In genomic region chr6:35519313-35520015, GRCh38 we compare ENCODE assay signal across 24 cellular contexts. TPM values are rescaled to one million over a fixed set of nuclear protein-coding genes. Genes with fewer than 3 reads are reported as not detected.
DNase-seq lines count a peak whose midpoint lies in the region; TF ChIP-seq lines count a peak whose summit lies in the region.
"Had no signal": no experiment of that assay in that cellular context is flagged by ENCODE, and none has a peak within 500 bp of the region (broad histone marks: within the 10 kb centered on the region; RNA-seq: fewer than 3 reads in every experiment).

No MANE protein-coding gene starts in this region.

- no peak overlapping the region for H4K8ac ChIP-seq in neuronal stem cell (ENCODE audit: low read depth, low read length)

- no peak overlapping the region for H3K14ac ChIP-seq in neuronal stem cell (ENCODE audit: low read length)

- peak overlapping the region; percentile 86 for H2AK5ac ChIP-seq in neuronal stem cell (ENCODE audit: low read depth, low read length)

- H3K23ac ChIP-seq in neuronal stem cell (ENCODE audit: low read depth, low read length, poor library complexity) = no peak overlapping the region

- H3K79me1 ChIP-seq in neuronal stem cell (ENCODE audit: low read depth, low read length) = no peaks in the 10 kb centered on the region

- no peaks in the 10 kb centered on the region for H3K9me2 ChIP-seq in Karpas-422 (replicated peaks; ENCODE audit: insufficient read depth, low read length)

- H3K4me1 ChIP-seq in Karpas-422 (ENCODE audit: low read length) (peaks cover 7% of the 10 kb centered on the region; the same call in 1 of the 2 replicates), mammary epithelial cell (ENCODE audit: insufficient read depth, low read length) (peaks cover 9% of the 10 kb centered on the region), neuronal stem cell (ENCODE audit: control insufficient read depth in 2 of 2, insufficient read depth in 1 of 2, low read depth in 1 of 2, low read length in 2 of 2) (peaks cover 5% of the 10 kb centered on the region in 2 donors)

- H2BK120ac ChIP-seq in neuronal stem cell (ENCODE audit: low read depth, low read length) = no peak overlapping the region

- H3K27ac ChIP-seq in Karpas-422 (ENCODE audit: low read length) = no peak overlapping the region
- no peak overlapping the region for H3K27ac ChIP-seq in mammary epithelial cell (ENCODE audit: insufficient read depth, low read depth, low read length)
- no peak overlapping the region for H3K27ac ChIP-seq in neuronal stem cell (replicated peaks; ENCODE audit: low read length)
- no peak overlapping the region for H3K27ac ChIP-seq in dorsolateral prefrontal cortex
- H3K27ac ChIP-seq: KMS-11 had no signal

- CTCF ChIA-PET in mammary epithelial cell (lab: Charles Lee; ENCODE audit: low non-redundant PET) = no interaction called here

- H3K18ac ChIP-seq in neuronal stem cell (ENCODE audit: low read length) = peak overlapping the region; percentile 20

- BruUV-seq in mammary epithelial cell (replicated peaks; lab: Mats Ljungman, UMichigan) = no TSS peak

- H3K9ac ChIP-seq in Karpas-422 (ENCODE audit: low read length) (no peak overlapping the region), mammary epithelial cell (ENCODE audit: insufficient read depth, low read length) (no peak overlapping the region), neuronal stem cell (ENCODE audit: low read depth, low read length, poor library complexity) (no peak overlapping the region)
- H3K9ac ChIP-seq: KMS-11 had no signal

- no peak overlapping the region for H4K91ac ChIP-seq in neuronal stem cell (ENCODE audit: low read depth, low read length, poor library complexity)

- H3K36me3 ChIP-seq in Karpas-422 (ENCODE audit: insufficient read depth, low read length) (no peaks in the 10 kb centered on the region), mammary epithelial cell (ENCODE audit: insufficient read depth, low read length) (no peaks in the 10 kb centered on the region), neuronal stem cell (replicated peaks in 1 of 2; ENCODE audit: control insufficient read depth in 2 of 2, insufficient read depth in 2 of 2, low read length in 2 of 2) (no peaks in the 10 kb centered on the region)

- H3K4me2 ChIP-seq in Karpas-422 (ENCODE audit: low read depth, low read length, poor library complexity, severe bottlenecking) = no peak overlapping the region
- no peak overlapping the region for H3K4me2 ChIP-seq in mammary epithelial cell (ENCODE audit: insufficient read depth, low read depth, low read length)
- no peak overlapping the region for H3K4me2 ChIP-seq in neuronal stem cell (ENCODE audit: insufficient read depth, low read length, poor library complexity, severe bottlenecking)
- H3K4me2 ChIP-seq: KMS-11 had no signal

- H3K4me3 ChIP-seq in Karpas-422 (ENCODE audit: low read length) = no peak overlapping the region
- no peak overlapping the region for H3K4me3 ChIP-seq in mammary epithelial cell (replicated peaks in 1 of 3; ENCODE audit: insufficient read depth in 1 of 3, low read depth in 2 of 3, low read length in 3 of 3)
- H3K4me3 ChIP-seq in neuronal stem cell (ENCODE audit: low read length in 2 of 2) = no peak overlapping the region
- no peak overlapping the region for H3K4me3 ChIP-seq in dorsolateral prefrontal cortex

- no peak overlapping the region for H2BK5ac ChIP-seq in neuronal stem cell (ENCODE audit: low read length)

- intact Hi-C loops in mammary epithelial cell (cut with micrococcal nuclease) = loop anchor here (5.0 kb wide), 2 partner anchors 118 to 238 kb away; no protein-coding TSS in a partner anchor
- intact Hi-C loops in dorsolateral prefrontal cortex (cut with DNase I) = loop anchor here in 1 of 2 donors (5.0 kb wide), 2 partner anchors 48 to 63 kb away; no protein-coding TSS in a partner anchor

- no peak overlapping the region for H3K4ac ChIP-seq in neuronal stem cell (ENCODE audit: low read length)

- DNase-seq in GM10266 (ENCODE audit: extremely low spot score) = peak; percentile 1
- peak; percentile 37 for DNase-seq in Karpas-422
- DNase-seq in mammary epithelial cell = peak; percentile 46
- no peak for DNase-seq in neuronal stem cell (ENCODE audit: low spot score)
- no peak for DNase-seq in central memory CD4-positive, alpha-beta T cell
- no peak for DNase-seq in stimulated activated naive CD4-positive, alpha-beta T cell (lab: John Stamatoyannopoulos, UW)
- no peak for DNase-seq in dorsolateral prefrontal cortex
- DNase-seq: CD4-positive, CD25-positive, alpha-beta regulatory T cell; DND-41; HFFc6; MV-4-11; NCI-H1105 treated with DMSO at 0.1 percent for 48 hours; NCI-H1694; NCI-H2081; NCI-H446; NCI-H526; SHP77 had no signal

- H4K20me1 ChIP-seq in Karpas-422 (ENCODE audit: insufficient read depth, low read depth, low read length) = no peaks in the 10 kb centered on the region
- H4K20me1 ChIP-seq in mammary epithelial cell (ENCODE audit: insufficient read depth, low read length) = no peaks in the 10 kb centered on the region

- WGBS in mammary epithelial cell (ENCODE audit: low coverage, missing lambda C conversion rate) = 63% methylated on average over 8 of the region's 9 CpGs
- no CpG with 5 or more reads among the region's 9 CpGs for WGBS in neuronal stem cell (ENCODE audit: extremely low coverage in 2 of 2, insufficient read length in 2 of 2, insufficient replicate concordance in 1 of 2), 2 donors

- dilution Hi-C loops in mammary epithelial cell (cut with HindIII; ENCODE audit: low sequenced_read_pairs) = no loop called here

- H3K9me3 ChIP-seq in Karpas-422 (ENCODE audit: low read length) = no peaks in the 10 kb centered on the region
- H3K9me3 ChIP-seq in mammary epithelial cell (replicated peaks; ENCODE audit: insufficient read depth, low read length) = no peaks in the 10 kb centered on the region
- H3K9me3 ChIP-seq in neuronal stem cell (replicated peaks in 1 of 2; ENCODE audit: control insufficient read depth in 2 of 2, insufficient read depth in 1 of 2, low read depth in 1 of 2, low read length in 2 of 2) = no peaks in the 10 kb centered on the region

- H3K27me3 ChIP-seq in Karpas-422 (ENCODE audit: low read length) (no peaks in the 10 kb centered on the region), mammary epithelial cell (ENCODE audit: insufficient read depth, low read length) (no peaks in the 10 kb centered on the region), neuronal stem cell (ENCODE audit: control insufficient read depth in 3 of 3, insufficient read depth in 3 of 3, low read depth in 1 of 3, low read length in 3 of 3) (no peaks in the 10 kb centered on the region), dorsolateral prefrontal cortex (no peaks in the 10 kb centered on the region)

- H2BK12ac ChIP-seq in neuronal stem cell (ENCODE audit: low read length) = no peak overlapping the region

- H2BK15ac ChIP-seq in neuronal stem cell (ENCODE audit: low read length) = peak overlapping the region; percentile 31

- H2AFZ ChIP-seq in Karpas-422 (ENCODE audit: low read length) (no peak overlapping the region), mammary epithelial cell (ENCODE audit: low read depth, low read length) (no peak overlapping the region), neuronal stem cell (ENCODE audit: low read length) (no peak overlapping the region)

- TF ChIP-seq CTCF in GM10266 (IDR thresholded peaks at IDR 0.05; ENCODE audit: control insufficient read depth, insufficient read depth, low read depth, missing control alignments) (no peak), mammary epithelial cell (conservative IDR thresholded peaks at IDR 0.05 in 1 of 2, IDR thresholded peaks at IDR 0.05 in 1 of 2; ENCODE audit: extremely low read depth in 1 of 2, insufficient read depth in 1 of 2, low read depth in 1 of 2, low read length in 2 of 2) (no peak), dorsolateral prefrontal cortex (IDR thresholded peaks at IDR 0.05 in 54 of 56, conservative IDR thresholded peaks at IDR 0.05 in 2 of 56; ENCODE audit: low read depth in 1 of 56, partially characterized antibody in 56 of 56) (no peak)

- H3K79me2 ChIP-seq in Karpas-422 (ENCODE audit: low read length) = no peaks in the 10 kb centered on the region
- no peaks in the 10 kb centered on the region for H3K79me2 ChIP-seq in mammary epithelial cell (ENCODE audit: insufficient read depth, low read length)

- in situ Hi-C loops in mammary epithelial cell (cut with MboI; ENCODE audit: low sequenced_read_pairs in 2 of 2) = loop anchor here (5.0 to 10.0 kb wide), 2 partner anchors 215 to 218 kb away; partner anchors contain the start of gene ARMC12 (in 2 of the 2)

RNA-seq across cellular contexts. Expression of gene TULP1, which starts 6.8 kb away (rescaled TPM):
- total RNA-seq in Karpas-422 (2014; rRNA removed; shearing (Covaris generic); ENCODE audit: low replicate concordance) = not detected in 2 replicates
- not detected for total RNA-seq in mammary epithelial cell
- not detected for polyA plus RNA-seq in mammary epithelial cell
- not detected for polyA minus RNA-seq in mammary epithelial cell
- 2.8 TPM for polyA plus RNA-seq in neuronal stem cell (2013, experiment 1 of 2)
- polyA plus RNA-seq in neuronal stem cell (2013, experiment 2 of 2) = 2.3 TPM
- total RNA-seq in dorsolateral prefrontal cortex = 1 to 10 TPM in 5 of 120 experiments, under 1 TPM in 15, not detected in 100; 0.24 to 2.6 (median 0.79) TPM
- total RNA-seq: A673; CD4-positive, CD25-positive, alpha-beta regulatory T cell; G401; H4; HFFc6; HT1080; OCI-LY7 had no signal
- polyA plus RNA-seq: BJ; CD4-positive, CD25-positive, alpha-beta regulatory T cell had no signal

RNA-seq across cellular contexts. Expression of gene TEAD3, which starts 22.6 kb away (rescaled TPM):
- total RNA-seq in Karpas-422 (2014; rRNA removed; shearing (Covaris generic); ENCODE audit: low replicate concordance) = not detected in 2 replicates
- total RNA-seq in mammary epithelial cell (10 to 100 TPM; 12.5 to 26.4 TPM), dorsolateral prefrontal cortex (1 to 10 TPM; 1.0 to 7.6 (median 2.6) TPM)
- polyA plus RNA-seq in mammary epithelial cell = 12.8 TPM
- polyA minus RNA-seq in mammary epithelial cell = 16.0 TPM
- 37.2 TPM for polyA plus RNA-seq in neuronal stem cell (2013, experiment 1 of 2)
- polyA plus RNA-seq in neuronal stem cell (2013, experiment 2 of 2) = 37.9 TPM
- total RNA-seq: CD4-positive, CD25-positive, alpha-beta regulatory T cell; OCI-LY7 had no signal

RNA-seq across cellular contexts. Expression of gene RPL10A, which starts 51.3 kb away (rescaled TPM):
- total RNA-seq in Karpas-422 (2014; rRNA removed; shearing (Covaris generic); ENCODE audit: low replicate concordance) = 3,423 and 3,839 TPM in 2 replicates
- total RNA-seq in mammary epithelial cell (1,000 to 10,000 TPM in 1 of 2 donors, 100 to 1,000 TPM in 1; 961 to 1,334 TPM), dorsolateral prefrontal cortex (100 to 1,000 TPM; 245 to 522 (median 369) TPM)
- 2,297 TPM for polyA plus RNA-seq in mammary epithelial cell
- polyA minus RNA-seq in mammary epithelial cell = 1,208 TPM
- polyA plus RNA-seq in neuronal stem cell (2013, experiment 1 of 2) = 2,893 TPM
- polyA plus RNA-seq in neuronal stem cell (2013, experiment 2 of 2) = 2,832 TPM

Comparison
In these comparisons a context has a peak if more than half of its experiments do, and no peak if none do; other contexts are left out.
1. DNase-seq: peak in GM10266 (single experiment), Karpas-422 (single experiment) and mammary epithelial cell (single experiment); none in neuronal stem cell (single experiment), central memory CD4-positive, alpha-beta T cell (single experiment), stimulated activated naive CD4-positive, alpha-beta T cell (0 of 6) and dorsolateral prefrontal cortex (0 of 10).